3 cellular contexts compared by ENCODE assay signal in genomic region chr5:141961466-141961865, GRCh38.
TF ChIP-seq lines count a peak whose summit lies in the region.

No MANE protein-coding gene starts in this region.

TF ChIP-seq in SK-N-SH, 30 proteins besides CTCF, POLR2A, EP300 and RAD21 (continues in another document):
- TF ChIP-seq GATA2 (CRISPR knock-in tag; IDR thresholded peaks at IDR 0.05) (no peak), SIN3A (IDR thresholded peaks at IDR 0.05; ENCODE audit: borderline replicate concordance, low read depth, low read length) (no peak), ELF1 (IDR thresholded peaks at IDR 0.05) (no peak), CHD2 (IDR thresholded peaks at IDR 0.05; ENCODE audit: low read length, partially characterized antibody) (no peak), FOSL2 (IDR thresholded peaks at IDR 0.05; ENCODE audit: borderline replicate concordance, low read depth) (no peak), GABPA (IDR thresholded peaks at IDR 0.05; ENCODE audit: low read depth) (no peak), RFX5 (IDR thresholded peaks at IDR 0.05; ENCODE audit: low read length) (no peak), RXRA (IDR thresholded peaks at IDR 0.05; ENCODE audit: borderline replicate concordance, low read depth) (no peak), NRF1 (IDR thresholded peaks at IDR 0.05; ENCODE audit: low read depth, low read length) (no peak), EZH2phosphoT487 (IDR thresholded peaks at IDR 0.05; ENCODE audit: borderline replicate concordance, low read depth) (no peak), MXI1 (IDR thresholded peaks at IDR 0.05; ENCODE audit: low read depth, low read length) (no peak)
- TF ChIP-seq, protein P1, sequence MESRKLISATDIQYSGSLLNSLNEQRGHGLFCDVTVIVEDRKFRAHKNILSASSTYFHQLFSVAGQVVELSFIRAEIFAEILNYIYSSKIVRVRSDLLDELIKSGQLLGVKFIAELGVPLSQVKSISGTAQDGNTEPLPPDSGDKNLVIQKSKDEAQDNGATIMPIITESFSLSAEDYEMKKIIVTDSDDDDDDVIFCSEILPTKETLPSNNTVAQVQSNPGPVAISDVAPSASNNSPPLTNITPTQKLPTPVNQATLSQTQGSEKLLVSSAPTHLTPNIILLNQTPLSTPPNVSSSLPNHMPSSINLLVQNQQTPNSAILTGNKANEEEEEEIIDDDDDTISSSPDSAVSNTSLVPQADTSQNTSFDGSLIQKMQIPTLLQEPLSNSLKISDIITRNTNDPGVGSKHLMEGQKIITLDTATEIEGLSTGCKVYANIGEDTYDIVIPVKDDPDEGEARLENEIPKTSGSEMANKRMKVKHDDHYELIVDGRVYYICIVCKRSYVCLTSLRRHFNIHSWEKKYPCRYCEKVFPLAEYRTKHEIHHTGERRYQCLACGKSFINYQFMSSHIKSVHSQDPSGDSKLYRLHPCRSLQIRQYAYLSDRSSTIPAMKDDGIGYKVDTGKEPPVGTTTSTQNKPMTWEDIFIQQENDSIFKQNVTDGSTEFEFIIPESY (IDR thresholded peaks at IDR 0.05; ENCODE audit: borderline replicate concordance, low read depth), result no peak
- TF ChIP-seq, protein P2, sequence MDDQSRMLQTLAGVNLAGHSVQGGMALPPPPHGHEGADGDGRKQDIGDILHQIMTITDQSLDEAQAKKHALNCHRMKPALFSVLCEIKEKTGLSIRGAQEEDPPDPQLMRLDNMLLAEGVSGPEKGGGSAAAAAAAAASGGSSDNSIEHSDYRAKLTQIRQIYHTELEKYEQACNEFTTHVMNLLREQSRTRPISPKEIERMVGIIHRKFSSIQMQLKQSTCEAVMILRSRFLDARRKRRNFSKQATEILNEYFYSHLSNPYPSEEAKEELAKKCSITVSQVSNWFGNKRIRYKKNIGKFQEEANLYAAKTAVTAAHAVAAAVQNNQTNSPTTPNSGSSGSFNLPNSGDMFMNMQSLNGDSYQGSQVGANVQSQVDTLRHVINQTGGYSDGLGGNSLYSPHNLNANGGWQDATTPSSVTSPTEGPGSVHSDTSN (IDR thresholded peaks at IDR 0.05), result no peak
- TF ChIP-seq, protein P3, sequence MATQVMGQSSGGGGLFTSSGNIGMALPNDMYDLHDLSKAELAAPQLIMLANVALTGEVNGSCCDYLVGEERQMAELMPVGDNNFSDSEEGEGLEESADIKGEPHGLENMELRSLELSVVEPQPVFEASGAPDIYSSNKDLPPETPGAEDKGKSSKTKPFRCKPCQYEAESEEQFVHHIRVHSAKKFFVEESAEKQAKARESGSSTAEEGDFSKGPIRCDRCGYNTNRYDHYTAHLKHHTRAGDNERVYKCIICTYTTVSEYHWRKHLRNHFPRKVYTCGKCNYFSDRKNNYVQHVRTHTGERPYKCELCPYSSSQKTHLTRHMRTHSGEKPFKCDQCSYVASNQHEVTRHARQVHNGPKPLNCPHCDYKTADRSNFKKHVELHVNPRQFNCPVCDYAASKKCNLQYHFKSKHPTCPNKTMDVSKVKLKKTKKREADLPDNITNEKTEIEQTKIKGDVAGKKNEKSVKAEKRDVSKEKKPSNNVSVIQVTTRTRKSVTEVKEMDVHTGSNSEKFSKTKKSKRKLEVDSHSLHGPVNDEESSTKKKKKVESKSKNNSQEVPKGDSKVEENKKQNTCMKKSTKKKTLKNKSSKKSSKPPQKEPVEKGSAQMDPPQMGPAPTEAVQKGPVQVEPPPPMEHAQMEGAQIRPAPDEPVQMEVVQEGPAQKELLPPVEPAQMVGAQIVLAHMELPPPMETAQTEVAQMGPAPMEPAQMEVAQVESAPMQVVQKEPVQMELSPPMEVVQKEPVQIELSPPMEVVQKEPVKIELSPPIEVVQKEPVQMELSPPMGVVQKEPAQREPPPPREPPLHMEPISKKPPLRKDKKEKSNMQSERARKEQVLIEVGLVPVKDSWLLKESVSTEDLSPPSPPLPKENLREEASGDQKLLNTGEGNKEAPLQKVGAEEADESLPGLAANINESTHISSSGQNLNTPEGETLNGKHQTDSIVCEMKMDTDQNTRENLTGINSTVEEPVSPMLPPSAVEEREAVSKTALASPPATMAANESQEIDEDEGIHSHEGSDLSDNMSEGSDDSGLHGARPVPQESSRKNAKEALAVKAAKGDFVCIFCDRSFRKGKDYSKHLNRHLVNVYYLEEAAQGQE (IDR thresholded peaks at IDR 0.05; ENCODE audit: low read depth, low read length), result no peak

TF ChIP-seq in SK-N-SH treated with all-trans-retinoic acid at 6 μM for 48 hours, 23 proteins besides CTCF, POLR2A, EP300 and RAD21:
- TF ChIP-seq, protein P4, sequence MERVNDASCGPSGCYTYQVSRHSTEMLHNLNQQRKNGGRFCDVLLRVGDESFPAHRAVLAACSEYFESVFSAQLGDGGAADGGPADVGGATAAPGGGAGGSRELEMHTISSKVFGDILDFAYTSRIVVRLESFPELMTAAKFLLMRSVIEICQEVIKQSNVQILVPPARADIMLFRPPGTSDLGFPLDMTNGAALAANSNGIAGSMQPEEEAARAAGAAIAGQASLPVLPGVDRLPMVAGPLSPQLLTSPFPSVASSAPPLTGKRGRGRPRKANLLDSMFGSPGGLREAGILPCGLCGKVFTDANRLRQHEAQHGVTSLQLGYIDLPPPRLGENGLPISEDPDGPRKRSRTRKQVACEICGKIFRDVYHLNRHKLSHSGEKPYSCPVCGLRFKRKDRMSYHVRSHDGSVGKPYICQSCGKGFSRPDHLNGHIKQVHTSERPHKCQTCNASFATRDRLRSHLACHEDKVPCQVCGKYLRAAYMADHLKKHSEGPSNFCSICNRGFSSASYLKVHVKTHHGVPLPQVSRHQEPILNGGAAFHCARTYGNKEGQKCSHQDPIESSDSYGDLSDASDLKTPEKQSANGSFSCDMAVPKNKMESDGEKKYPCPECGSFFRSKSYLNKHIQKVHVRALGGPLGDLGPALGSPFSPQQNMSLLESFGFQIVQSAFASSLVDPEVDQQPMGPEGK (CRISPR knock-in tag; IDR thresholded peaks at IDR 0.05; ENCODE audit: borderline replicate concordance), result no peak
- TF ChIP-seq TOX (CRISPR knock-in tag; IDR thresholded peaks at IDR 0.05; ENCODE audit: borderline replicate concordance), result no peak

TF ChIP-seq in IMR-90, 13 proteins besides CTCF, POLR2A, EP300 and RAD21:
- TF ChIP-seq MXI1 (IDR thresholded peaks at IDR 0.05; ENCODE audit: borderline replicate concordance, low read depth, low read length), result no peak
- no peak for TF ChIP-seq CHD1 (IDR thresholded peaks at IDR 0.05; ENCODE audit: low read depth, low read length)
- no peak for TF ChIP-seq MAZ (IDR thresholded peaks at IDR 0.05; ENCODE audit: borderline replicate concordance, low read depth, low read length)
- TF ChIP-seq RCOR1 (IDR thresholded peaks at IDR 0.05; ENCODE audit: insufficient replicate concordance, low read length), result no peak
- no peak for TF ChIP-seq FOS (IDR thresholded peaks at IDR 0.05; ENCODE audit: low read depth, low read length)
- TF ChIP-seq CEBPB (IDR thresholded peaks at IDR 0.05; ENCODE audit: low read depth, low read length), result no peak
- no peak for TF ChIP-seq MAFK (IDR thresholded peaks at IDR 0.05; ENCODE audit: low read depth, low read length)
- no peak for TF ChIP-seq RFX5 (IDR thresholded peaks at IDR 0.05; ENCODE audit: low read depth, low read length)
- TF ChIP-seq NFE2L2 (IDR thresholded peaks at IDR 0.05; ENCODE audit: low read depth, low read length), result no peak
TF ChIP-seq in IMR-90: peak in this region for 0.
